Comparison of ENCODE assay signal across 8 cellular contexts in the genomic region with DNA sequence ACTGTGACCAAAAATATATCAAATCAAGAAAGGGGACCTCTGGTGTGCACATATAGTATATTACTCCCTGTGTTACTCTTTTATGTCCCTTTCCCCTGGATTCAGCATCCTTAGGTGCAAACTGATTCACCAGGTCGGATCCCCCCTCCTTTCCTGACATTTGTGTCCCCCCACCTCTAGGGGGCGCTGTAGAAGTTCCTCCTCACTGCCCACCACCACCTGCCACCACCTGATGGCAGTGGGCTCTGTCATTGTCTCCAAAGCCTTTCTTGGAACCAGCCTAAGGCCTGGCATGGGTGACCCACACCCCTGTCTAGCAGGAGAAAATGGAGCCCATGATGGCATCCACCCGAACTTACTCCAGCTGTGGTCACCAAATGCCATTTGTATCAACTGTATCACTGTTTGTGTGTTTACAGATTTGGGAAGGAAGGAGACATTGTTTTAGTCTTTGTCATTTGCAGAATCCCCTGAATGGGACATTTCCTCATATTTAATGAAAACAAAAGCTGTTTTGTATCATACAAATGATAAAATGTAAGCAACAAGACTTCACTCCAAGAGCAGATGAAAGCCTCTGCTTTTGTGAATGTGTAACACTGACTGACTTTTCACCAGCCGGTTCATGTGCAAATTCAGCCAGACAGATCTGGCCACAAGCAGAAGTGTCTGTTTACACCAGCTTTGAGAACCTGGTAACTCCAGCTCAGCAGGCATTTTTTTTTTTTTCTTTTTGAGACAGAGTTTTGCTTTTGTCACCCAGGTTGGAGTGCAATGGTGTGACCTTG.
DNase-seq lines count a peak whose midpoint lies in the region; ATAC-seq and FAIRE-seq lines count a peak whose summit lies in the region.

No MANE protein-coding gene starts in this region.

- H3K27ac Mint-ChIP-seq in activated naive CD4-positive, alpha-beta T cell treated with anti-CD3 and anti-CD28 coated beads for 36 hours: no peak overlapping the region

- no peaks in the 10 kb centered on the region for H3K9me3 Mint-ChIP-seq in activated naive CD4-positive, alpha-beta T cell treated with anti-CD3 and anti-CD28 coated beads for 36 hours

- H3K36me3 Mint-ChIP-seq in activated naive CD4-positive, alpha-beta T cell treated with anti-CD3 and anti-CD28 coated beads for 36 hours (ENCODE audit: low read depth): no peaks in the 10 kb centered on the region

- CTCF ChIA-PET in activated naive CD4-positive, alpha-beta T cell treated with anti-CD3 and anti-CD28 coated beads for 36 hours (lab: Charles Lee): interaction anchor here (0.7 to 4.4 kb wide), 11 partner anchors 8 to 372 kb away, joined by 3 to 29 read pairs (median 4); no protein-coding TSS in a partner anchor

- FAIRE-seq in urothelium cell line (lab: Jason Lieb, UNC): no peak

- H3K4me3 Mint-ChIP-seq in activated naive CD4-positive, alpha-beta T cell treated with anti-CD3 and anti-CD28 coated beads for 36 hours: no peak overlapping the region

- intact Hi-C loops in activated naive CD4-positive, alpha-beta T cell treated with anti-CD3 and anti-CD28 coated beads for 36 hours (cut with micrococcal nuclease): loop anchor here (1.0 to 10.0 kb wide), 2 partner anchors 159 to 470 kb away; partner anchors contain the start of gene CD164

- ATAC-seq in GM19351 (IDR thresholded peaks at IDR 0.05; ENCODE audit: unreplicated experiment) (no peak), GM18502 (IDR thresholded peaks at IDR 0.05; ENCODE audit: poor library complexity, unreplicated experiment) (no peak), HG03159 (IDR thresholded peaks at IDR 0.05; ENCODE audit: unreplicated experiment) (no peak)

- DNase-seq in ELF-1 (ENCODE audit: low read depth, low spot score): peak; percentile 70
- DNase-seq in MG63: peak; percentile 11
- DNase-seq in activated naive CD4-positive, alpha-beta T cell treated with anti-CD3 and anti-CD28 coated beads for 36 hours: peak; percentile 71
- DNase-seq in iPS-NIHi7 (ENCODE audit: extremely low spot score): peak; percentile 83
- peak; percentile 30 for DNase-seq in urothelium cell line (ENCODE audit: low spot score)

- H3K4me3 ChIP-seq in MG63: no peak overlapping the region

- H3K9me3 ChIP-seq in MG63: no peaks in the 10 kb centered on the region

- H3K27me3 ChIP-seq in MG63: no peaks in the 10 kb centered on the region

- no peaks in the 10 kb centered on the region for H3K27me3 Mint-ChIP-seq in activated naive CD4-positive, alpha-beta T cell treated with anti-CD3 and anti-CD28 coated beads for 36 hours (ENCODE audit: low read depth)

- no peaks in the 10 kb centered on the region for H3K36me3 ChIP-seq in MG63

- no peaks in the 10 kb centered on the region for H3K4me1 Mint-ChIP-seq in activated naive CD4-positive, alpha-beta T cell treated with anti-CD3 and anti-CD28 coated beads for 36 hours (ENCODE audit: low read depth)

Comparison
In these comparisons a context has a peak if more than half of its experiments do, and no peak if none do; other contexts are left out.
1. DNase-seq: peak in every context shown above with its lines; median percentile 83 in iPS-NIHi7; 71 in activated naive CD4-positive, alpha-beta T cell treated with anti-CD3 and anti-CD28 coated beads for 36 hours; 70 in ELF-1; 30 in urothelium cell line; 11 in MG63.